ENCODE assay signal across 6 cellular contexts in genomic region chr2:209702775-209703174, GRCh38.
"Had no signal": no experiment of that assay in that cellular context is flagged by ENCODE, and none has a peak within 500 bp of the region (broad histone marks: within the 10 kb centered on the region; RNA-seq: fewer than 3 reads in every experiment).

No MANE protein-coding gene starts in this region.

- H3K27ac Mint-ChIP-seq: GM23338, H9 had no signal

- H3K4me2 ChIP-seq: GM23338 had no signal

- DNase-seq: H9, HCEC 1CT, IMR-90, KG1 had no signal

- ATAC-seq: GM23338, K562 had no signal

- H3K4me1 Mint-ChIP-seq: H9 had no signal

- H3K9me3 Mint-ChIP-seq: GM23338, H9 had no signal

- H3K4me3 ChIP-seq: GM23338, K562 had no signal

- H2AFZ ChIP-seq: GM23338 had no signal

- H3K4me3 Mint-ChIP-seq: GM23338, H9 had no signal
